ENCODE assay signal across 11 cellular contexts in genomic region chr4:3630934-3631585, GRCh38.
"Had no signal": no experiment of that assay in that cellular context is flagged by ENCODE, and none has a peak within 500 bp of the region (broad histone marks: within the 10 kb centered on the region; RNA-seq: fewer than 3 reads in every experiment).

No MANE protein-coding gene starts in this region.

- H3K27me3 ChIP-seq: testis had no signal

- H3K36me3 ChIP-seq: adrenal gland, left lung had no signal

- FAIRE-seq: islet of Langerhans had no signal

- H3K9me3 ChIP-seq: adrenal gland, left lung, testis had no signal

- H3K4me3 ChIP-seq: adrenal gland, left lung, testis had no signal

- H3K4me1 ChIP-seq: adrenal gland, left lung had no signal

- DNase-seq: activated CD4-positive, alpha-beta T cell treated with anti-CD3 and anti-CD28 coated beads, Interleukin-2, amount 10 ng/mL, durations not matched to agents 7 days and 5 days; activated effector memory CD4-positive, alpha-beta T cell treated with anti-CD3 and anti-CD28 coated beads, Interleukin-2, amount 50 U/mL, for 16 hours; activated T-cell treated with anti-CD3 and anti-CD28 coated beads, Interleukin-2, amount 50 U/mL, for 72 hours; foreskin fibroblast; naive thymus-derived CD8-positive, alpha-beta T cell; stimulated activated CD4-positive, alpha-beta T cell treated with anti-CD3 and anti-CD28 coated beads, Interleukin-2, amount 100 ng/mL, for 48 hours; T1000; testis had no signal

- H3K27ac ChIP-seq: left lung, testis had no signal
